ENCODE assay signal across 1 cellular context in genomic region chr1:11680270-11681070, GRCh38.
TF ChIP-seq lines count a peak whose summit lies in the region.

No MANE protein-coding gene starts in this region.

TF ChIP-seq in HepG2, 621 proteins besides CTCF, POLR2A, EP300 and RAD21 (continued from another document and continues in another):
- TF ChIP-seq ZBTB40 (IDR thresholded peaks at IDR 0.05) (no peak), ZBTB40 (CRISPR knock-in tag; IDR thresholded peaks at IDR 0.05) (peak; percentile 18; the same call in 1 of the 2 replicates), STAG1 (CRISPR knock-in tag; IDR thresholded peaks at IDR 0.05) (no peak), ZNF772 (CRISPR knock-in tag; IDR thresholded peaks at IDR 0.05) (peak; percentile 51; the same call in 1 of the 2 replicates), U2AF2 (IDR thresholded peaks at IDR 0.05; ENCODE audit: low read depth, low read length) (no peak), FLYWCH1 (CRISPR knock-in tag; IDR thresholded peaks at IDR 0.05) (0 out of 2 replicates have a peak, but pooled peaks have one; percentile 62), ELF1 (CRISPR knock-in tag; IDR thresholded peaks at IDR 0.05) (no peak), SOX6 (IDR thresholded peaks at IDR 0.05) (no peak), SOX6 (CRISPR knock-in tag; IDR thresholded peaks at IDR 0.05) (no peak), ZNF296 (CRISPR knock-in tag; conservative IDR thresholded peaks at IDR 0.05) (no peak), WIZ (CRISPR knock-in tag; IDR thresholded peaks at IDR 0.05) (no peak), ZNF251 (CRISPR knock-in tag; IDR thresholded peaks at IDR 0.05) (no peak), ZNF563 (CRISPR knock-in tag; IDR thresholded peaks at IDR 0.05) (peak; percentile 95), ZKSCAN8 (CRISPR knock-in tag; IDR thresholded peaks at IDR 0.05; ENCODE audit: borderline replicate concordance) (no peak), ELF3 (CRISPR knock-in tag; IDR thresholded peaks at IDR 0.05) (no peak), THRA (CRISPR knock-in tag; IDR thresholded peaks at IDR 0.05; ENCODE audit: borderline replicate concordance) (no peak), ZNF878 (CRISPR knock-in tag; IDR thresholded peaks at IDR 0.05) (no peak), MED8 (CRISPR knock-in tag; IDR thresholded peaks at IDR 0.05; ENCODE audit: insufficient replicate concordance) (peak; percentile 6), NFATC3 (CRISPR knock-in tag; IDR thresholded peaks at IDR 0.05) (no peak), SRY (CRISPR knock-in tag; IDR thresholded peaks at IDR 0.05) (no peak), PTBP1 (IDR thresholded peaks at IDR 0.05; ENCODE audit: low read depth, low read length, poor library complexity, severe bottlenecking) (no peak), NAIF1 (CRISPR knock-in tag; IDR thresholded peaks at IDR 0.05; ENCODE audit: borderline replicate concordance) (0 out of 2 replicates have a peak, but pooled peaks have one; percentile 58), ZMYM2 (CRISPR knock-in tag; IDR thresholded peaks at IDR 0.05) (no peak), GATAD1 (CRISPR knock-in tag; IDR thresholded peaks at IDR 0.05) (no peak), ZNF343 (CRISPR knock-in tag; IDR thresholded peaks at IDR 0.05) (0 out of 2 replicates have a peak, but pooled peaks have one; percentile 10), CBX5 (CRISPR knock-in tag; IDR thresholded peaks at IDR 0.05; ENCODE audit: borderline replicate concordance) (no peak), ZNF83 (CRISPR knock-in tag; IDR thresholded peaks at IDR 0.05; ENCODE audit: borderline replicate concordance) (0 out of 2 replicates have a peak, but pooled peaks have one; percentile 27), ZNF333 (CRISPR knock-in tag; IDR thresholded peaks at IDR 0.05; ENCODE audit: borderline replicate concordance) (peak; percentile 68; the same call in 1 of the 2 replicates), ZNF652 (CRISPR knock-in tag; IDR thresholded peaks at IDR 0.05; ENCODE audit: borderline replicate concordance, low read depth) (no peak), ZSCAN21 (CRISPR knock-in tag; IDR thresholded peaks at IDR 0.05; ENCODE audit: borderline replicate concordance) (no peak), SRSF9 (IDR thresholded peaks at IDR 0.05; ENCODE audit: borderline replicate concordance, insufficient read depth, low read depth, low read length, poor library complexity, severe bottlenecking) (no peak), EED (CRISPR knock-in tag; IDR thresholded peaks at IDR 0.05) (0 out of 2 replicates have a peak, but pooled peaks have one; percentile 61), GPBP1L1 (CRISPR knock-in tag; IDR thresholded peaks at IDR 0.05) (no peak), RARG (CRISPR knock-in tag; IDR thresholded peaks at IDR 0.05; ENCODE audit: low read depth) (no peak), ZNF660 (CRISPR knock-in tag; IDR thresholded peaks at IDR 0.05; ENCODE audit: borderline replicate concordance, low read depth) (no peak), BCL6 (CRISPR knock-in tag; IDR thresholded peaks at IDR 0.05) (no peak), TOE1 (CRISPR knock-in tag; IDR thresholded peaks at IDR 0.05) (no peak), DZIP1 (CRISPR knock-in tag; IDR thresholded peaks at IDR 0.05) (no peak), KDM5B (CRISPR knock-in tag; IDR thresholded peaks at IDR 0.05; ENCODE audit: borderline replicate concordance) (peak; percentile 69), TRAFD1 (CRISPR knock-in tag; IDR thresholded peaks at IDR 0.05; ENCODE audit: borderline replicate concordance) (no peak), XRCC5 (optimal IDR thresholded peaks at IDR 0.05; ENCODE audit: low read length) (no peak), TARDBP (CRISPR knock-in tag; IDR thresholded peaks at IDR 0.05) (no peak), ZNF160 (CRISPR knock-in tag; IDR thresholded peaks at IDR 0.05) (no peak), TSC22D2 (CRISPR knock-in tag; IDR thresholded peaks at IDR 0.05; ENCODE audit: borderline replicate concordance) (0 out of 2 replicates have a peak, but pooled peaks have one; percentile 30), ZFP62 (CRISPR knock-in tag; IDR thresholded peaks at IDR 0.05) (no peak), FOXC1 (CRISPR knock-in tag; IDR thresholded peaks at IDR 0.05; ENCODE audit: borderline replicate concordance) (no peak), CSRNP1 (CRISPR knock-in tag; IDR thresholded peaks at IDR 0.05) (no peak), NFKBIZ (CRISPR knock-in tag; IDR thresholded peaks at IDR 0.05) (no peak), MXD3 (CRISPR knock-in tag; IDR thresholded peaks at IDR 0.05) (peak; percentile 54; the same call in 1 of the 2 replicates), ZNF180 (CRISPR knock-in tag; IDR thresholded peaks at IDR 0.05; ENCODE audit: borderline replicate concordance, low read depth) (no peak), THAP8 (CRISPR knock-in tag; IDR thresholded peaks at IDR 0.05; ENCODE audit: borderline replicate concordance) (no peak)
